15 cellular contexts compared by ENCODE assay signal in the genomic region with DNA sequence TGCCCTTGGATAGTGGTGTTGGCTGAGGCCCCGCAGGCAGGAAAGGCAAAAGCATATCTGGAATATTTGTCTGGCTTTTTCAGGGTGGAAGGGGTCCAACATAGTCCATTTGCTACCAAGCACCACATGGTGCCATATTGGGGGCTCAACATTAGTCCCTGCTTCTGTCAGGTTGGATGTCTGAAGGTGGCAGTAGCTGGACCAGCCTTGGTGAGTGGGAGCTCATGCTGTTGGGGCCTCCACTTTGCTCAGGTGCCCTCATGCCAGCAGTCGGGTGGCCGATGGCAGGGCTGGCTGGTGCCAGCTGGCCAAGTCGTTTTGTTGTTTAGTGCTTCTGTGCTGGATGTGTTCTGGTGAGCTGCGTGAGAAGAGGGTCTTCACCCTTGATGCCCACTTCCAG.
A peak's percentile ranks its signal among the peaks of the same experiment; 100 is the strongest.
DNase-seq lines count a peak whose midpoint lies in the region; ATAC-seq and TF ChIP-seq lines count a peak whose summit lies in the region.
"Had no signal": no experiment of that assay in that cellular context is flagged by ENCODE, and none has a peak within 500 bp of the region (broad histone marks: within the 10 kb centered on the region; RNA-seq: fewer than 3 reads in every experiment).

No MANE protein-coding gene starts in this region.

- DNase-seq in activated CD8-positive, alpha-beta memory T cell treated with anti-CD3 and anti-CD28 coated beads, Interleukin-2, amount 50 U/mL, for 48 hours = peak; percentile 26
- no peak for DNase-seq in activated CD8-positive, alpha-beta memory T cell treated with anti-CD3 and anti-CD28 coated beads for 24 hours
- DNase-seq in coronary artery (ENCODE audit: low spot score) (peak; percentile 31), left lobe of liver (ENCODE audit: low spot score) (peak; percentile 21), vagina (ENCODE audit: extremely low spot score in 2 of 2) (peak; percentile 78 to 87), brain microvascular endothelial cell (no peak), mesenteric fat pad (ENCODE audit: low spot score) (no peak)
- DNase-seq: H7, NCI-H1105, NCI-H1694, NCI-H2081 treated with DMSO at 0.1 percent for 48 hours had no signal

- no peaks in the 10 kb centered on the region for H3K27me3 ChIP-seq in vagina
- H3K27me3 ChIP-seq in brain microvascular endothelial cell (replicated peaks) = no peaks in the 10 kb centered on the region
- H3K27me3 ChIP-seq: BLaER1 treated with 17β-estradiol and CSF1 and Interleukin-3, amounts not matched to agents 10 nM and 100 nM had no signal

- H3K4me1 ChIP-seq in vagina = no peaks in the 10 kb centered on the region
- H3K4me1 ChIP-seq: BLaER1 treated with 17β-estradiol and CSF1 and Interleukin-3, amounts not matched to agents 10 nM and 100 nM had no signal

- no peak for TF ChIP-seq POLR2A in vagina (IDR thresholded peaks at IDR 0.05)

- H3K36me3 ChIP-seq in vagina (no peaks in the 10 kb centered on the region), brain microvascular endothelial cell (replicated peaks) (no peaks in the 10 kb centered on the region)
- H3K36me3 ChIP-seq: BLaER1 treated with 17β-estradiol and CSF1 and Interleukin-3, amounts not matched to agents 10 nM and 100 nM had no signal

- H3K4me3 ChIP-seq in coronary artery (no peak overlapping the region), vagina (no peak overlapping the region), brain microvascular endothelial cell (ENCODE audit: low read depth, low read length) (no peak overlapping the region)
- H3K4me3 ChIP-seq: BLaER1 treated with 17β-estradiol and CSF1 and Interleukin-3, amounts not matched to agents 10 nM and 100 nM; K562 had no signal

- no peak for ATAC-seq in left lobe of liver
- ATAC-seq: CD8-positive, alpha-beta T cell; K562; Panc1 had no signal

- no peaks in the 10 kb centered on the region for H3K9me3 ChIP-seq in vagina
- H3K9me3 ChIP-seq: BLaER1 treated with 17β-estradiol and CSF1 and Interleukin-3, amounts not matched to agents 10 nM and 100 nM had no signal

- in situ Hi-C loops in brain microvascular endothelial cell (cut with HindIII; ENCODE audit: low pct_ligation_motif_present, low sequenced_read_pairs) = no loop called here

- TF ChIP-seq CTCF in coronary artery (IDR thresholded peaks at IDR 0.05) = no peak
- TF ChIP-seq CTCF in vagina (IDR thresholded peaks at IDR 0.05) = no peak
- no peak for TF ChIP-seq CTCF in brain microvascular endothelial cell (IDR thresholded peaks at IDR 0.05; ENCODE audit: low read depth, low read length, missing control alignments)

- intact Hi-C loops in vagina (cut with DNase I) = no loop called here

- H3K27ac ChIP-seq in coronary artery (no peak overlapping the region), vagina (no peak overlapping the region), brain microvascular endothelial cell (no peak overlapping the region)
- H3K27ac ChIP-seq: BLaER1 treated with 17β-estradiol and CSF1 and Interleukin-3, amounts not matched to agents 10 nM and 100 nM had no signal

Comparison
In these comparisons a context has a peak if more than half of its experiments do, and no peak if none do; other contexts are left out.
1. DNase-seq: peak in activated CD8-positive, alpha-beta memory T cell treated with anti-CD3 and anti-CD28 coated beads, Interleukin-2, amount 50 U/mL, for 48 hours (single experiment), coronary artery (single experiment), left lobe of liver (single experiment) and vagina (2 of 2); none in activated CD8-positive, alpha-beta memory T cell treated with anti-CD3 and anti-CD28 coated beads for 24 hours (single experiment), brain microvascular endothelial cell (single experiment) and mesenteric fat pad (single experiment).